ENCODE assay signal across 13 cellular contexts in genomic region chr1:246795906-246796694, GRCh38.
"Had no signal": no experiment of that assay in that cellular context is flagged by ENCODE, and none has a peak within 500 bp of the region (broad histone marks: within the 10 kb centered on the region; RNA-seq: fewer than 3 reads in every experiment).

No MANE protein-coding gene starts in this region.

- ATAC-seq: naive thymus-derived CD4-positive, alpha-beta T cell had no signal

- H3K9me3 Mint-ChIP-seq: activated naive CD4-positive, alpha-beta T cell treated with anti-CD3 and anti-CD28 coated beads, Interleukin-2, amount 50 U/mL, for 24 hours; activated T-helper 2 cell treated with anti-CD3 and anti-CD28 coated beads, Interferon-gamma antibody, Interleukin-2, Interleukin-4, amounts not matched to agents 10 μg/mL and 5 μg/mL and 100 μg/mL, durations not matched to agents 14 hours and 24 hours and 36 hours; dendritic cell treated with granulocyte-macrophage colony-stimulating factor and Interleukin-4, amounts not matched to agents 40 ng/mL and 50 ng/mL, for 4 days had no signal

- H3K36me3 ChIP-seq: neutrophil, stomach had no signal

- H3K27me3 Mint-ChIP-seq: dendritic cell treated with granulocyte-macrophage colony-stimulating factor and Interleukin-4, amounts not matched to agents 40 ng/mL and 50 ng/mL, for 4 days had no signal

- H3K27ac ChIP-seq: neutrophil, stomach had no signal

- H3K27me3 ChIP-seq: neutrophil had no signal

- DNase-seq: activated CD4-positive, alpha-beta T cell treated with anti-CD3 and anti-CD28 coated beads, Interleukin-2, amount 50 U/mL, for 1 hour; activated CD4-positive, CD25-positive, alpha-beta regulatory T cell; amniotic stem cell; erythroblast; left cardiac atrium; naive thymus-derived CD4-positive, alpha-beta T cell; stomach had no signal

- H3K36me3 Mint-ChIP-seq: activated naive CD4-positive, alpha-beta T cell treated with anti-CD3 and anti-CD28 coated beads, Interleukin-2, amount 50 U/mL, for 24 hours; brain; naive thymus-derived CD4-positive, alpha-beta T cell had no signal

- H3K9me3 ChIP-seq: neutrophil, stomach had no signal

- H3K27ac Mint-ChIP-seq: activated naive CD4-positive, alpha-beta T cell treated with anti-CD3 and anti-CD28 coated beads, Interleukin-2, amount 50 U/mL, for 24 hours; activated T-helper 2 cell treated with anti-CD3 and anti-CD28 coated beads, Interferon-gamma antibody, Interleukin-2, Interleukin-4, amounts not matched to agents 10 μg/mL and 5 μg/mL and 100 μg/mL, durations not matched to agents 14 hours and 24 hours and 36 hours; brain; dendritic cell treated with granulocyte-macrophage colony-stimulating factor and Interleukin-4, amounts not matched to agents 40 ng/mL and 50 ng/mL, for 4 days; naive thymus-derived CD4-positive, alpha-beta T cell had no signal

- H3K4me3 ChIP-seq: lung, stomach had no signal

- H3K4me3 Mint-ChIP-seq: activated naive CD4-positive, alpha-beta T cell treated with anti-CD3 and anti-CD28 coated beads, Interleukin-2, amount 50 U/mL, for 24 hours; brain; dendritic cell treated with granulocyte-macrophage colony-stimulating factor and Interleukin-4, amounts not matched to agents 40 ng/mL and 50 ng/mL, for 4 days; naive thymus-derived CD4-positive, alpha-beta T cell had no signal

- H3K4me1 Mint-ChIP-seq: activated naive CD4-positive, alpha-beta T cell treated with anti-CD3 and anti-CD28 coated beads, Interleukin-2, amount 50 U/mL, for 24 hours had no signal
